Comparison of ENCODE assay signal across 31 cellular contexts in the genomic region with DNA sequence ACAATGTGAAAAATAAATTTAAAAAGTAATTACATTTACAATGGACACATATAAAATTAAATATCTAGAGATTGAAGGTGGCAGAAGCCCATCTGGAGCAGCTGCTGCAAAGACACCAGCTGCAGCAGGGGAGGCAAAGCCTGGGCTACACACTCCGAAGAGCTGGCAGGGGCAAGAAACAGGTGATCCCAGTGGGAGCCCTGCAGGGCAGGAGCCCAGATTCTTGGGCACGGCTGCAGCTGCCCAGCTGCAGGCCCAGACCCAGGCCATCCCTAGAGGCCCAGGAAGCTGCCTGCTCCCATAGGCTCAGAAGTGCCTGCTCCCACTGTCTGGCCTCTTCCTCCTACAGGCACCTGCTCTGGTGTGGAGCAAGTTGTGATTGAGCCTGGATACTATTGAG.
"Had no signal": no experiment of that assay in that cellular context is flagged by ENCODE, and none has a peak within 500 bp of the region (broad histone marks: within the 10 kb centered on the region; RNA-seq: fewer than 3 reads in every experiment).

No MANE protein-coding gene starts in this region.

- H3K9me3 ChIP-seq: ascending aorta had no signal

- H3K4me1 ChIP-seq: adrenal gland, ascending aorta had no signal

- DNase-seq: activated B cell treated with CpG ODN at 0.5 μM for 24 hours; activated CD4-positive, alpha-beta memory T cell treated with anti-CD3 and anti-CD28 coated beads for 36 hours; activated CD4-positive, alpha-beta T cell treated with anti-CD3 and anti-CD28 coated beads for 4 hours; activated CD4-positive, alpha-beta T cell treated with anti-CD3 and anti-CD28 coated beads, Interleukin-2, amount 10 ng/mL, durations not matched to agents 24 days and 14 days; activated CD4-positive, alpha-beta T cell treated with anti-CD3 and anti-CD28 coated beads, Interleukin-2, amount 50 U/mL, for 1 hour; activated CD4-positive, alpha-beta T cell treated with anti-CD3 and anti-CD28 coated beads, Interleukin-2, amount 50 U/mL, for 4 hours; activated CD4-positive, CD25-positive, alpha-beta regulatory T cell treated with anti-CD3 and anti-CD28 coated beads, Interleukin-2, amount 50 U/mL, for 72 hours; activated CD8-positive, alpha-beta memory T cell treated with anti-CD3 and anti-CD28 coated beads, Interleukin-2, amount 50 U/mL, for 4 hours; activated CD8-positive, alpha-beta T cell treated with anti-CD3 and anti-CD28 coated beads for 36 hours; activated effector memory CD4-positive, alpha-beta T cell treated with anti-CD3 and anti-CD28 coated beads, Interleukin-2, amount 50 U/mL, for 16 hours; activated gamma-delta T cell treated with Interleukin-2 at 50 U/mL for 16 hours; activated naive CD4-positive, alpha-beta T cell; activated naive CD4-positive, alpha-beta T cell treated with anti-CD3 and anti-CD28 coated beads for 36 hours; activated naive CD4-positive, alpha-beta T cell treated with anti-CD3 and anti-CD28 coated beads, Interleukin-2, amount 50 U/mL, for 16 hours; activated naive CD8-positive, alpha-beta T cell treated with anti-CD3 and anti-CD28 coated beads for 36 hours; activated T-cell treated with anti-CD3 and anti-CD28 coated beads for 4 hours; activated T-cell treated with anti-CD3 and anti-CD28 coated beads, Interleukin-2, amount 50 U/mL, for 1 hour; activated T-cell treated with anti-CD3 and anti-CD28 coated beads, Interleukin-2, amount 50 U/mL, for 4 hours; activated T-cell treated with anti-CD3 and anti-CD28 coated beads, Interleukin-2, amount 50 U/mL, for 72 hours; adrenal gland; amniotic stem cell; central memory CD4-positive, alpha-beta T cell; cerebellar nuclear complex; T-helper 1 cell; T-helper 2 cell; T-helper 9 cell had no signal

- H3K4me3 ChIP-seq: adrenal gland, ascending aorta, cardiac muscle cell had no signal

- ATAC-seq: activated CD8-positive, alpha-beta T cell treated with anti-CD3 and anti-CD28 coated beads for 36 hours; activated naive CD4-positive, alpha-beta T cell treated with anti-CD3 and anti-CD28 coated beads, Interleukin-2, amount 50 U/mL, for 72 hours; activated T-cell treated with anti-CD3 and anti-CD28 coated beads, Interleukin-2, amount 50 U/mL, for 4 hours; activated T-cell treated with anti-CD3 and anti-CD28 coated beads, Interleukin-2, amount 50 U/mL, for 72 hours; activated T-helper 17 cell treated with anti-CD3 and anti-CD28 coated beads, Interleukin-2, amount 50 U/mL, for 72 hours had no signal

- H3K27me3 ChIP-seq: adrenal gland, ascending aorta, cardiac muscle cell had no signal

- H3K27ac ChIP-seq: adrenal gland, ascending aorta, cardiac muscle cell, VCaP had no signal

- H3K36me3 ChIP-seq: adrenal gland, ascending aorta, cardiac muscle cell had no signal
